ENCODE assay signal across 1 cellular context in the genomic region with DNA sequence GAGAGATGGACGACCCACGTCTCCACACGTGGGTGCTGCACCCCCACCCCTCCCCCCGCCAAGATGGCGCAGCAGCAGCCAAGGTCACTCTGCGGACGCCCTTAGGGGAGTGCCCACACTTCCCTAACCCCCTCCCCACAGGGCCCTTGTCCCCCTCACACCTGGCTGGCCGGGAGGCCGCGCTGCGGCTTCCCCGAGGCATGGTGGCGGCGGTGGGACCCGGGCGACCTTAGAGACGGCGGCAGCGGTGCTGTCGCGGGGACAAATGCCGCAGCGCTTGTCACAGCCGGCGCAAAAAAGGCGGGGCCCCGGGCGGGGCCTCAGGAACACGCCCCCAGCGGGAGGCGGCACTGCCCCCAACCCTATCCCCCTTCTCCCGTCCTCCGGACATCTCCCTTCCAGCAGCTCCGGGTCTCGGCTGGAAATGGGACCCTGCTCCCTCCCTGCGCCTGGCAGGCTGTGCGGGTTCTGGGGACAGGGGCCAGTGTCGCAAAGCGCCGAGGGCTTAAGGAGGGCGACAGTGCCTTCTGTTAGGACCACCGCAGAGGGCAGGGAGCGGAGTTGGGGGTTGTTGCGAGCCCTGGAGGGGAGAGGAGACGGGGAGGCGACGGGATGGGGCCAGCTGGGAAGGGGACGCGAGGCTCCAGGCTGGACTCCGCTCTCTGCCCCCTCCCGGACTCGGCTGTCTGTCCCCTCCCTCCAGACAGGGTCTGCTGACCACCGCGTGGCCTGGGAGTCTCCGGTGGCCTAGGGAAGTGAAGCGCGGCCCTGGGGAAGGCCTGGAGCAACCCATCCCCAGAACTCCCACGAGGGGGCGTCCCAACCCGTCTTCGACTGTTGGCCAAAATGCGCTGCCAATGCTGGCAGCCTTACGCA.
A peak's percentile ranks its signal among the peaks of the same experiment; 100 is the strongest.
TF ChIP-seq lines count a peak whose summit lies in the region.

A gene (minus strand): TSS at position 300 of the 876 bp plus-strand sequence. CDS start 98 bp downstream, at position 202.

TF ChIP-seq in HepG2, 621 proteins besides CTCF, POLR2A, EP300 and RAD21 (continued from another document and continues in another):
- TF ChIP-seq RBM39 (IDR thresholded peaks at IDR 0.05; ENCODE audit: low read depth, low read length, poor library complexity, severe bottlenecking) (no peak), ASH2L (IDR thresholded peaks at IDR 0.05; ENCODE audit: insufficient read length, low read depth, low read length) (no peak), ZNF891 (CRISPR knock-in tag; IDR thresholded peaks at IDR 0.05) (peak; percentile 9; the same call in 1 of the 2 replicates), NFE2 (CRISPR knock-in tag; IDR thresholded peaks at IDR 0.05) (no peak), ISL2 (CRISPR knock-in tag; IDR thresholded peaks at IDR 0.05) (0 out of 2 replicates have a peak, but pooled peaks have one; percentile 19), ZNF572 (CRISPR knock-in tag; IDR thresholded peaks at IDR 0.05) (0 out of 2 replicates have a peak, but pooled peaks have one; percentile 77), ZNF777 (CRISPR knock-in tag; IDR thresholded peaks at IDR 0.05) (no peak; the same call in none of the 2 replicates), ZNF839 (CRISPR knock-in tag; IDR thresholded peaks at IDR 0.05; ENCODE audit: borderline replicate concordance) (no peak; the same call in 1 of the 2 replicates), AKAP8 (CRISPR knock-in tag; IDR thresholded peaks at IDR 0.05) (no peak; the same call in 1 of the 2 replicates), SIX1 (CRISPR knock-in tag; IDR thresholded peaks at IDR 0.05; ENCODE audit: borderline replicate concordance) (no peak), REPIN1 (CRISPR knock-in tag; IDR thresholded peaks at IDR 0.05; ENCODE audit: borderline replicate concordance, low read depth) (peak; percentile 78; the same call in 1 of the 2 replicates), ZNF703 (CRISPR knock-in tag; IDR thresholded peaks at IDR 0.05; ENCODE audit: borderline replicate concordance) (no peak), HOXD1 (CRISPR knock-in tag; IDR thresholded peaks at IDR 0.05) (0 out of 2 replicates have a peak, but pooled peaks have one; percentile 52), PCBP1 (IDR thresholded peaks at IDR 0.05; ENCODE audit: borderline replicate concordance, low read depth, low read length) (peak; percentile 81; the same call in 1 of the 2 replicates), SATB2 (CRISPR knock-in tag; IDR thresholded peaks at IDR 0.05) (no peak), ISX (CRISPR knock-in tag; conservative IDR thresholded peaks at IDR 0.05) (0 out of 2 replicates have a peak, but pooled peaks have one; percentile 46), ZNF550 (CRISPR knock-in tag; IDR thresholded peaks at IDR 0.05; ENCODE audit: borderline replicate concordance) (no peak), MBD4 (IDR thresholded peaks at IDR 0.05; ENCODE audit: borderline replicate concordance, low read length) (no peak), YY1 (IDR thresholded peaks at IDR 0.05; ENCODE audit: insufficient read depth, insufficient replicate concordance, low read depth, low read length) (peak; percentile 88), ZNF143 (CRISPR knock-in tag; IDR thresholded peaks at IDR 0.05) (no peak), FOXJ3 (CRISPR knock-in tag; IDR thresholded peaks at IDR 0.05; ENCODE audit: borderline replicate concordance) (no peak), SMAD9 (CRISPR knock-in tag; IDR thresholded peaks at IDR 0.05) (no peak), NR3C1 (CRISPR knock-in tag; IDR thresholded peaks at IDR 0.05) (no peak), ADNP (CRISPR knock-in tag; IDR thresholded peaks at IDR 0.05) (no peak), SP4 (CRISPR knock-in tag; IDR thresholded peaks at IDR 0.05) (peak; percentile 69), GLI4 (CRISPR knock-in tag; IDR thresholded peaks at IDR 0.05; ENCODE audit: borderline replicate concordance) (no peak), MXD4 (CRISPR knock-in tag; IDR thresholded peaks at IDR 0.05) (no peak; the same call in none of the 2 replicates), ZNF558 (CRISPR knock-in tag; IDR thresholded peaks at IDR 0.05; ENCODE audit: borderline replicate concordance) (peak; percentile 93; the same call in 1 of the 2 replicates), ZNF326 (CRISPR knock-in tag; IDR thresholded peaks at IDR 0.05; ENCODE audit: borderline replicate concordance) (no peak), PRMT3 (CRISPR knock-in tag; IDR thresholded peaks at IDR 0.05; ENCODE audit: borderline replicate concordance, low read depth) (no peak), ZNF761 (CRISPR knock-in tag; conservative IDR thresholded peaks at IDR 0.05) (peak; percentile 90), ZNF501 (CRISPR knock-in tag; IDR thresholded peaks at IDR 0.05) (peak; percentile 59; the same call in 1 of the 2 replicates), SOX6 (IDR thresholded peaks at IDR 0.05) (no peak), SOX6 (CRISPR knock-in tag; IDR thresholded peaks at IDR 0.05) (peak; percentile 57), RNF2 (conservative IDR thresholded peaks at IDR 0.05; ENCODE audit: low read depth) (no peak), CENPT (CRISPR knock-in tag; IDR thresholded peaks at IDR 0.05; ENCODE audit: low read depth) (0 out of 2 replicates have a peak, but pooled peaks have one; percentile 30), ZNF768 (CRISPR knock-in tag; IDR thresholded peaks at IDR 0.05) (peak; percentile 47; the same call in 1 of the 2 replicates), ZNF350 (CRISPR knock-in tag; IDR thresholded peaks at IDR 0.05; ENCODE audit: borderline replicate concordance, low read depth) (no peak), ZNF335 (CRISPR knock-in tag; IDR thresholded peaks at IDR 0.05) (no peak; the same call in 1 of the 2 replicates), ZMAT3 (CRISPR knock-in tag; conservative IDR thresholded peaks at IDR 0.05) (no peak; the same call in 1 of the 2 replicates), ZNF672 (CRISPR knock-in tag; IDR thresholded peaks at IDR 0.05) (no peak), RAD51 (IDR thresholded peaks at IDR 0.05; ENCODE audit: borderline replicate concordance) (no peak), ZFAT (CRISPR knock-in tag; conservative IDR thresholded peaks at IDR 0.05) (no peak)
- TF ChIP-seq, protein P1, sequence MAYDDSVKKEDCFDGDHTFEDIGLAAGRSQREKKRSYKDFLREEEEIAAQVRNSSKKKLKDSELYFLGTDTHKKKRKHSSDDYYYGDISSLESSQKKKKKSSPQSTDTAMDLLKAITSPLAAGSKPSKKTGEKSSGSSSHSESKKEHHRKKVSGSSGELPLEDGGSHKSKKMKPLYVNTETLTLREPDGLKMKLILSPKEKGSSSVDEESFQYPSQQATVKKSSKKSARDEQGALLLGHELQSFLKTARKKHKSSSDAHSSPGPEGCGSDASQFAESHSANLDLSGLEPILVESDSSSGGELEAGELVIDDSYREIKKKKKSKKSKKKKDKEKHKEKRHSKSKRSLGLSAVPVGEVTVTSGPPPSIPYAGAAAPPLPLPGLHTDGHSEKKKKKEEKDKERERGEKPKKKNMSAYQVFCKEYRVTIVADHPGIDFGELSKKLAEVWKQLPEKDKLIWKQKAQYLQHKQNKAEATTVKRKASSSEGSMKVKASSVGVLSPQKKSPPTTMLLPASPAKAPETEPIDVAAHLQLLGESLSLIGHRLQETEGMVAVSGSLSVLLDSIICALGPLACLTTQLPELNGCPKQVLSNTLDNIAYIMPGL (CRISPR knock-in tag; IDR thresholded peaks at IDR 0.05; ENCODE audit: borderline replicate concordance in 1 of 2, low read depth in 1 of 2) = peak; percentile 82 to 92
- TF ChIP-seq, protein P2, sequence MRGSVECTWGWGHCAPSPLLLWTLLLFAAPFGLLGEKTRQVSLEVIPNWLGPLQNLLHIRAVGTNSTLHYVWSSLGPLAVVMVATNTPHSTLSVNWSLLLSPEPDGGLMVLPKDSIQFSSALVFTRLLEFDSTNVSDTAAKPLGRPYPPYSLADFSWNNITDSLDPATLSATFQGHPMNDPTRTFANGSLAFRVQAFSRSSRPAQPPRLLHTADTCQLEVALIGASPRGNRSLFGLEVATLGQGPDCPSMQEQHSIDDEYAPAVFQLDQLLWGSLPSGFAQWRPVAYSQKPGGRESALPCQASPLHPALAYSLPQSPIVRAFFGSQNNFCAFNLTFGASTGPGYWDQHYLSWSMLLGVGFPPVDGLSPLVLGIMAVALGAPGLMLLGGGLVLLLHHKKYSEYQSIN (CRISPR knock-in tag; IDR thresholded peaks at IDR 0.05; ENCODE audit: borderline replicate concordance) = no peak
- TF ChIP-seq, protein P3, sequence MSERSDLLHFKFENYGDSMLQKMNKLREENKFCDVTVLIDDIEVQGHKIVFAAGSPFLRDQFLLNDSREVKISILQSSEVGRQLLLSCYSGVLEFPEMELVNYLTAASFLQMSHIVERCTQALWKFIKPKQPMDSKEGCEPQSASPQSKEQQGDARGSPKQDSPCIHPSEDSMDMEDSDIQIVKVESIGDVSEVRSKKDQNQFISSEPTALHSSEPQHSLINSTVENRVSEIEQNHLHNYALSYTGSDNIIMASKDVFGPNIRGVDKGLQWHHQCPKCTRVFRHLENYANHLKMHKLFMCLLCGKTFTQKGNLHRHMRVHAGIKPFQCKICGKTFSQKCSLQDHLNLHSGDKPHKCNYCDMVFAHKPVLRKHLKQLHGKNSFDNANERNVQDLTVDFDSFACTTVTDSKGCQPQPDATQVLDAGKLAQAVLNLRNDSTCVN (CRISPR knock-in tag; IDR thresholded peaks at IDR 0.05; ENCODE audit: borderline replicate concordance) = no peak; the same call in 1 of the 2 replicates
- TF ChIP-seq, protein P4, sequence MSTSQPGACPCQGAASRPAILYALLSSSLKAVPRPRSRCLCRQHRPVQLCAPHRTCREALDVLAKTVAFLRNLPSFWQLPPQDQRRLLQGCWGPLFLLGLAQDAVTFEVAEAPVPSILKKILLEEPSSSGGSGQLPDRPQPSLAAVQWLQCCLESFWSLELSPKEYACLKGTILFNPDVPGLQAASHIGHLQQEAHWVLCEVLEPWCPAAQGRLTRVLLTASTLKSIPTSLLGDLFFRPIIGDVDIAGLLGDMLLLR (CRISPR knock-in tag; IDR thresholded peaks at IDR 0.05) = no peak; the same call in 1 of the 2 replicates
- TF ChIP-seq, protein P5, sequence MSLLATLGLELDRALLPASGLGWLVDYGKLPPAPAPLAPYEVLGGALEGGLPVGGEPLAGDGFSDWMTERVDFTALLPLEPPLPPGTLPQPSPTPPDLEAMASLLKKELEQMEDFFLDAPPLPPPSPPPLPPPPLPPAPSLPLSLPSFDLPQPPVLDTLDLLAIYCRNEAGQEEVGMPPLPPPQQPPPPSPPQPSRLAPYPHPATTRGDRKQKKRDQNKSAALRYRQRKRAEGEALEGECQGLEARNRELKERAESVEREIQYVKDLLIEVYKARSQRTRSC (CRISPR knock-in tag; IDR thresholded peaks at IDR 0.05; ENCODE audit: low read depth) = 0 out of 2 replicates have a peak, but pooled peaks have one; percentile 32
- TF ChIP-seq, protein P6, sequence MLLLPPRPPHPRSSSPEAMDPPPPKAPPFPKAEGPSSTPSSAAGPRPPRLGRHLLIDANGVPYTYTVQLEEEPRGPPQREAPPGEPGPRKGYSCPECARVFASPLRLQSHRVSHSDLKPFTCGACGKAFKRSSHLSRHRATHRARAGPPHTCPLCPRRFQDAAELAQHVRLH (CRISPR knock-in tag; IDR thresholded peaks at IDR 0.05; ENCODE audit: borderline replicate concordance, low read depth) = peak; percentile 65; the same call in 1 of the 2 replicates
- TF ChIP-seq, protein P7, sequence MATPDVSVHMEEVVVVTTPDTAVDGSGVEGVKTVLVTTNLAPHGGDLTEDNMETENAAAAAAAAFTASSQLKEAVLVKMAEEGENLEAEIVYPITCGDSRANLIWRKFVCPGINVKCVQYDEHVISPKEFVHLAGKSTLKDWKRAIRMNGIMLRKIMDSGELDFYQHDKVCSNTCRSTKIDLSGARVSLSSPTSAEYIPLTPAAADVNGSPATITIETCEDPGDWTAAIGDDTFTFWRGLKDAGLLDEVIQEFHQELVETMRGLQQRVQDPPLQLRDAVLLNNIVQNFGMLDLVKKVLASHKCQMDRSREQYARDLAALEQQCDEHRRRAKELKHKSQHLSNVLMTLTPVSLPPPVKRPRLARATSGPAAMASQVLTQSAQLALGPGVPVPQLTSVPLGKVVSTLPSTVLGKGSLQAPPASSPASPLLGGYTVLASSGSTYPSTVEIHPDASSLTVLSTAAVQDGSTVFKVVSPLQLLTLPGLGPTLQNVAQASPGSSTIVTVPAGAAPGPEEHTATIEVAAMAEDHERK (CRISPR knock-in tag; IDR thresholded peaks at IDR 0.05; ENCODE audit: low read depth) = no peak
- TF ChIP-seq, protein P8, sequence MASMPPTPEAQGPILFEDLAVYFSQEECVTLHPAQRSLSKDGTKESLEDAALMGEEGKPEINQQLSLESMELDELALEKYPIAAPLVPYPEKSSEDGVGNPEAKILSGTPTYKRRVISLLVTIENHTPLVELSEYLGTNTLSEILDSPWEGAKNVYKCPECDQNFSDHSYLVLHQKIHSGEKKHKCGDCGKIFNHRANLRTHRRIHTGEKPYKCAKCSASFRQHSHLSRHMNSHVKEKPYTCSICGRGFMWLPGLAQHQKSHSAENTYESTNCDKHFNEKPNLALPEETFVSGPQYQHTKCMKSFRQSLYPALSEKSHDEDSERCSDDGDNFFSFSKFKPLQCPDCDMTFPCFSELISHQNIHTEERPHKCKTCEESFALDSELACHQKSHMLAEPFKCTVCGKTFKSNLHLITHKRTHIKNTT (CRISPR knock-in tag; IDR thresholded peaks at IDR 0.05) = no peak
- TF ChIP-seq, protein P9, sequence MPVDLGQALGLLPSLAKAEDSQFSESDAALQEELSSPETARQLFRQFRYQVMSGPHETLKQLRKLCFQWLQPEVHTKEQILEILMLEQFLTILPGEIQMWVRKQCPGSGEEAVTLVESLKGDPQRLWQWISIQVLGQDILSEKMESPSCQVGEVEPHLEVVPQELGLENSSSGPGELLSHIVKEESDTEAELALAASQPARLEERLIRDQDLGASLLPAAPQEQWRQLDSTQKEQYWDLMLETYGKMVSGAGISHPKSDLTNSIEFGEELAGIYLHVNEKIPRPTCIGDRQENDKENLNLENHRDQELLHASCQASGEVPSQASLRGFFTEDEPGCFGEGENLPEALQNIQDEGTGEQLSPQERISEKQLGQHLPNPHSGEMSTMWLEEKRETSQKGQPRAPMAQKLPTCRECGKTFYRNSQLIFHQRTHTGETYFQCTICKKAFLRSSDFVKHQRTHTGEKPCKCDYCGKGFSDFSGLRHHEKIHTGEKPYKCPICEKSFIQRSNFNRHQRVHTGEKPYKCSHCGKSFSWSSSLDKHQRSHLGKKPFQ (CRISPR knock-in tag; IDR thresholded peaks at IDR 0.05; ENCODE audit: insufficient replicate concordance) = peak; percentile 25
- TF ChIP-seq, protein P10, sequence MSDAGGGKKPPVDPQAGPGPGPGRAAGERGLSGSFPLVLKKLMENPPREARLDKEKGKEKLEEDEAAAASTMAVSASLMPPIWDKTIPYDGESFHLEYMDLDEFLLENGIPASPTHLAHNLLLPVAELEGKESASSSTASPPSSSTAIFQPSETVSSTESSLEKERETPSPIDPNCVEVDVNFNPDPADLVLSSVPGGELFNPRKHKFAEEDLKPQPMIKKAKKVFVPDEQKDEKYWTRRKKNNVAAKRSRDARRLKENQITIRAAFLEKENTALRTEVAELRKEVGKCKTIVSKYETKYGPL (CRISPR knock-in tag; IDR thresholded peaks at IDR 0.05) = no peak
